ENCODE assay signal across 1 cellular context in the genomic region with DNA sequence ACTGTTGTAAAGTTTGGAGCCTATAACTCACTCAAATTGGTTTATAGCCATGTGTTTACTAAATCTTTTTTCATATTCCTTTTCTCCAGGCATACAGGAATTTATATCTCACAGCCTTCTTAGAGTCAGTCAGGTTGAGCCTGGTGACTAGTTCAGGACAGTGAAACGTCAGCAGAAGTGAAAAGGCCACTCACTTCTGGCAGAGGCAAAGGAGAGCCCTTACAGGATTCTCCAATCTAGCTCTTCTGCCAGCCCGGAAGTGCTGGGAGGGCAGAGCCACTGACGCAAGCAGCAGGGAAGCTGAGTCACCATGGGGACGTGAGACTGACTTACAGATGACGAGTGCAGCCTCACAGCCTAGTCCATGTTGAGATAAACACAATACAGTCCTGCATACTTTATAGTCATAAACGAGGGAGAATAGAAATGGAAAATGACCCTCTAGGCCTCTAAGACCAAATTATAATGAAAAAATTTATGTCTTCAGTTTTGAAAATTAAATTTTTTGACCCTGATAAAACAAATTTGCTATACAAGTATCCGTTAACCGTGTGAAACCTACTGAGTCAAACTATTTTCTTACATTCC.
TF ChIP-seq lines count a peak whose summit lies in the region.

No MANE protein-coding gene starts in this region.

TF ChIP-seq in HepG2, 621 proteins besides CTCF, POLR2A, EP300 and RAD21 (continued from another document and continues in another):
- TF ChIP-seq, protein P1, sequence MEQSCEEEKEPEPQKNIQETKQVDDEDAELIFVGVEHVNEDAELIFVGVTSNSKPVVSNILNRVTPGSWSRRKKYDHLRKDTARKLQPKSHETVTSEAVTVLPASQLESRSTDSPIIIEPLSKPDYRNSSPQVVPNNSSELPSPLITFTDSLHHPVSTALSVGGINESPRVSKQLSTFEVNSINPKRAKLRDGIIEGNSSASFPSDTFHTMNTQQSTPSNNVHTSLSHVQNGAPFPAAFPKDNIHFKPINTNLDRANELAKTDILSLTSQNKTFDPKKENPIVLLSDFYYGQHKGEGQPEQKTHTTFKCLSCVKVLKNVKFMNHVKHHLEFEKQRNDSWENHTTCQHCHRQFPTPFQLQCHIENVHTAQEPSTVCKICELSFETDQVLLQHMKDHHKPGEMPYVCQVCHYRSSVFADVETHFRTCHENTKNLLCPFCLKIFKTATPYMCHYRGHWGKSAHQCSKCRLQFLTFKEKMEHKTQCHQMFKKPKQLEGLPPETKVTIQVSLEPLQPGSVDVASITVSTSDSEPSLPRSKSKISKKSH (CRISPR knock-in tag; IDR thresholded peaks at IDR 0.05; ENCODE audit: borderline replicate concordance), result no peak
- TF ChIP-seq, protein P2, sequence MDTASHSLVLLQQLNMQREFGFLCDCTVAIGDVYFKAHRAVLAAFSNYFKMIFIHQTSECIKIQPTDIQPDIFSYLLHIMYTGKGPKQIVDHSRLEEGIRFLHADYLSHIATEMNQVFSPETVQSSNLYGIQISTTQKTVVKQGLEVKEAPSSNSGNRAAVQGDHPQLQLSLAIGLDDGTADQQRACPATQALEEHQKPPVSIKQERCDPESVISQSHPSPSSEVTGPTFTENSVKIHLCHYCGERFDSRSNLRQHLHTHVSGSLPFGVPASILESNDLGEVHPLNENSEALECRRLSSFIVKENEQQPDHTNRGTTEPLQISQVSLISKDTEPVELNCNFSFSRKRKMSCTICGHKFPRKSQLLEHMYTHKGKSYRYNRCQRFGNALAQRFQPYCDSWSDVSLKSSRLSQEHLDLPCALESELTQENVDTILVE (CRISPR knock-in tag; IDR thresholded peaks at IDR 0.05), result peak; percentile 73; the same call in 1 of the 2 replicates
- no peak for TF ChIP-seq ZNF891 (CRISPR knock-in tag; IDR thresholded peaks at IDR 0.05)
- peak; percentile 91 for TF ChIP-seq KAT8 (CRISPR knock-in tag; IDR thresholded peaks at IDR 0.05)
- no peak for TF ChIP-seq BRCA1 (CRISPR knock-in tag; IDR thresholded peaks at IDR 0.05)
- no peak for TF ChIP-seq RBAK (CRISPR knock-in tag; IDR thresholded peaks at IDR 0.05)
- TF ChIP-seq MIER2 (CRISPR knock-in tag; IDR thresholded peaks at IDR 0.05), result 0 out of 2 replicates have a peak, but pooled peaks have one; percentile 35
- TF ChIP-seq SP4 (CRISPR knock-in tag; IDR thresholded peaks at IDR 0.05), result no peak
- no peak for TF ChIP-seq KDM5B (CRISPR knock-in tag; IDR thresholded peaks at IDR 0.05; ENCODE audit: borderline replicate concordance)
- TF ChIP-seq ZNF124 (CRISPR knock-in tag; IDR thresholded peaks at IDR 0.05), result peak; percentile 52; the same call in 1 of the 2 replicates
- no peak for TF ChIP-seq ZNF530 (CRISPR knock-in tag; IDR thresholded peaks at IDR 0.05; ENCODE audit: low read depth)
- peak; percentile 36; the same call in 1 of the 2 replicates for TF ChIP-seq MLX (CRISPR knock-in tag; IDR thresholded peaks at IDR 0.05)
- peak; percentile 84; the same call in 1 of the 2 replicates for TF ChIP-seq SMAD3 (CRISPR knock-in tag; IDR thresholded peaks at IDR 0.05)
- no peak for TF ChIP-seq LRRFIP1 (CRISPR knock-in tag; conservative IDR thresholded peaks at IDR 0.05)
- TF ChIP-seq NFAT5 (CRISPR knock-in tag; IDR thresholded peaks at IDR 0.05), result no peak
- TF ChIP-seq GATAD1 (CRISPR knock-in tag; IDR thresholded peaks at IDR 0.05), result peak; percentile 76
- no peak for TF ChIP-seq MTA3 (CRISPR knock-in tag; IDR thresholded peaks at IDR 0.05)
- peak; percentile 89; the same call in 1 of the 2 replicates for TF ChIP-seq MIER3 (CRISPR knock-in tag; IDR thresholded peaks at IDR 0.05; ENCODE audit: borderline replicate concordance)
- TF ChIP-seq TEAD2 (CRISPR knock-in tag; IDR thresholded peaks at IDR 0.05), result no peak
- TF ChIP-seq YY1 (IDR thresholded peaks at IDR 0.05; ENCODE audit: insufficient read depth, insufficient replicate concordance, low read depth, low read length), result peak; percentile 66
- no peak for TF ChIP-seq SMARCE1 (IDR thresholded peaks at IDR 0.05; ENCODE audit: borderline replicate concordance)
- TF ChIP-seq MAFF (IDR thresholded peaks at IDR 0.05; ENCODE audit: low read depth, low read length), result peak; percentile 83
- no peak for TF ChIP-seq MLXIP (CRISPR knock-in tag; IDR thresholded peaks at IDR 0.05; ENCODE audit: borderline replicate concordance)
- TF ChIP-seq ZNF709 (CRISPR knock-in tag; IDR thresholded peaks at IDR 0.05), result no peak
- no peak for TF ChIP-seq HDAC1 (CRISPR knock-in tag; IDR thresholded peaks at IDR 0.05)
- TF ChIP-seq, protein P3, sequence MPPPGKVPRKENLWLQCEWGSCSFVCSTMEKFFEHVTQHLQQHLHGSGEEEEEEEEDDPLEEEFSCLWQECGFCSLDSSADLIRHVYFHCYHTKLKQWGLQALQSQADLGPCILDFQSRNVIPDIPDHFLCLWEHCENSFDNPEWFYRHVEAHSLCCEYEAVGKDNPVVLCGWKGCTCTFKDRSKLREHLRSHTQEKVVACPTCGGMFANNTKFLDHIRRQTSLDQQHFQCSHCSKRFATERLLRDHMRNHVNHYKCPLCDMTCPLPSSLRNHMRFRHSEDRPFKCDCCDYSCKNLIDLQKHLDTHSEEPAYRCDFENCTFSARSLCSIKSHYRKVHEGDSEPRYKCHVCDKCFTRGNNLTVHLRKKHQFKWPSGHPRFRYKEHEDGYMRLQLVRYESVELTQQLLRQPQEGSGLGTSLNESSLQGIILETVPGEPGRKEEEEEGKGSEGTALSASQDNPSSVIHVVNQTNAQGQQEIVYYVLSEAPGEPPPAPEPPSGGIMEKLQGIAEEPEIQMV (CRISPR knock-in tag; IDR thresholded peaks at IDR 0.05; ENCODE audit: low read depth), result no peak
- no peak for TF ChIP-seq ZNF557 (CRISPR knock-in tag; IDR thresholded peaks at IDR 0.05)
- no peak for TF ChIP-seq ZNF652 (CRISPR knock-in tag; IDR thresholded peaks at IDR 0.05; ENCODE audit: borderline replicate concordance, low read depth)
- TF ChIP-seq GATAD2A (CRISPR knock-in tag; IDR thresholded peaks at IDR 0.05), result peak; percentile 89
- TF ChIP-seq ZBTB8A (CRISPR knock-in tag; IDR thresholded peaks at IDR 0.05; ENCODE audit: borderline replicate concordance, low read depth), result no peak
- peak; percentile 60; the same call in 1 of the 2 replicates for TF ChIP-seq ZNF580 (CRISPR knock-in tag; IDR thresholded peaks at IDR 0.05; ENCODE audit: borderline replicate concordance, low read depth)
- TF ChIP-seq HNRNPH1 (optimal IDR thresholded peaks at IDR 0.05; ENCODE audit: low read depth, low read length), result no peak
- peak; percentile 79 for TF ChIP-seq ZSCAN9 (CRISPR knock-in tag; IDR thresholded peaks at IDR 0.05; ENCODE audit: borderline replicate concordance)
- TF ChIP-seq PAXIP1 (CRISPR knock-in tag; conservative IDR thresholded peaks at IDR 0.05), result peak; percentile 43; the same call in 1 of the 2 replicates
- TF ChIP-seq, protein P4, sequence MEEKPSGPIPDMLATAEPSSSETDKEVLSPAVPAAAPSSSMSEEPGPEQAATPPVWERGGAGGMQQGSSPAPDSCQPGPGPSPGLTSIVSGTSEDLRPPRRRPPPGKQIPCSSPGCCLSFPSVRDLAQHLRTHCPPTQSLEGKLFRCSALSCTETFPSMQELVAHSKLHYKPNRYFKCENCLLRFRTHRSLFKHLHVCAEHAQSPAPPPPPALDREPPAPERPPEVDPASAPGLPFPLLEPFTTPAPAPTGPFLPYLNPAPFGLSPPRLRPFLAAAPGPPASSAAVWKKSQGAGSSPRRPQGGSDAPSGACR (CRISPR knock-in tag; IDR thresholded peaks at IDR 0.05), result no peak
- no peak for TF ChIP-seq U2AF1 (optimal IDR thresholded peaks at IDR 0.05; ENCODE audit: low read depth, low read length)
